Comparison of ENCODE assay signal across 8 cellular contexts in the genomic region with DNA sequence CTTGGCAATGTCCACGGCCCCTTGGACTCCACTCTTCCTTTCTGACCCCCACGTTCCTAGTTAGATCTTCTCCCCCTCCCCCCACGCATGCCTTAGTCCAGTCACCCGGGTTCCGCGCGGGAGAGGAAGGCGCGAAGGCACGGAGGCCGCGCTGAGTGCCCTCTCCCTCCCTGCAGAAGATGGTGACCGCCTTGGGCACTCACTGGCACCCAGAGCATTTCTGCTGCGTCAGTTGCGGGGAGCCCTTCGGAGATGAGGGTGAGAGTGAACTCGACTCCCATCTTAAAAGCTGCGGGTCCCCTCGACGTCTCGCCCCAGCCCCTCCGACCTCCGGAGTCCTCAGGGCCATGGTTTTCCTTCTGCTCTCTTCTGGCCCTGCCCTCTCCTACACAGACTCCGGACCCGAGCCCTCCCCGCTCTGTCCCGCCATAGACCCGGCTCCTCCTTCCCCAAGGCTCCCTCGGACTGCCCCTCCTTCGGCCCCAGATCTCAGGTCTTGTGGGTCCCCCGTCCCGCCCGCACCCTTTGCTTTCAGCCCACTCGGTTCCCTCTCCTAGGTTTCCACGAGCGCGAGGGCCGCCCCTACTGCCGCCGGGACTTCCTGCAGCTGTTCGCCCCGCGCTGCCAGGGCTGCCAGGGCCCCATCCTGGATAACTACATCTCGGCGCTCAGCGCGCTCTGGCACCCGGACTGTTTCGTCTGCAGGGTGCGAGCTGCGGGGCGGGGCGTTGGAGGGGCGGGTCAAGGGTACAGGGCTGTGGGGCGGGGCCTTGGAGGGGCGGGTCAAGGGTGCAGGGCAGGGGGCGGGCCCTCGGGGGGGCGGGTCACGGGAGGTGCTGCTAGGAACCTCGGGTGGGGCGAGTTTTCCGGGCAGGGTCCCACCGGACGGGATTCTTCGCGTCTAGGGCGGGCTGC. TPM values are rescaled to one million over a fixed set of nuclear protein-coding genes. Genes with fewer than 3 reads are reported as not detected.
DNase-seq lines count a peak whose midpoint lies in the region; ATAC-seq and TF ChIP-seq lines count a peak whose summit lies in the region.

No MANE protein-coding gene starts in this region.

- no peaks in the 10 kb centered on the region for H3K4me1 ChIP-seq in foreskin keratinocyte
- H3K4me1 ChIP-seq in upper lobe of left lung = peaks cover 14 to 47% (median 31%) of the 10 kb centered on the region in 4 donors

- H3K36me3 ChIP-seq in KOPT-K1 (ENCODE audit: insufficient read depth, low read length) = no peaks in the 10 kb centered on the region
- peaks cover 0 to 50% (median 14%) of the 10 kb centered on the region in 4 donors for H3K36me3 ChIP-seq in upper lobe of left lung

- DNase-seq in activated CD8-positive, alpha-beta memory T cell treated with anti-CD3 and anti-CD28 coated beads for 24 hours = peak; percentile 91
- DNase-seq in foreskin keratinocyte (peak in 1 of 2 donors; percentile 23), posterior vena cava (ENCODE audit: low spot score) (peak; percentile 94), upper lobe of left lung (peak; percentile 91 to 96), inferior parietal cortex (ENCODE audit: extremely low spot score) (no peak)

- no peak for TF ChIP-seq EP300 in upper lobe of left lung (IDR thresholded peaks at IDR 0.05)

- TF ChIP-seq CTCF in foreskin keratinocyte (conservative IDR thresholded peaks at IDR 0.05) (no peak), upper lobe of left lung (IDR thresholded peaks at IDR 0.05) (no peak)

- TF ChIP-seq POLR2A in upper lobe of left lung (IDR thresholded peaks at IDR 0.05) = peak in 1 of 4 donors; percentile 80

- ATAC-seq in GM19455 (IDR thresholded peaks at IDR 0.05; ENCODE audit: unreplicated experiment) (peak; percentile 62), foreskin keratinocyte (peak; percentile 58), upper lobe of left lung (ENCODE audit: low FRiP score in 2 of 2) (peak; percentile 76 to 82), HG03025 (IDR thresholded peaks at IDR 0.05; ENCODE audit: low FRiP score, unreplicated experiment) (no peak)

- H3K27me3 ChIP-seq in foreskin keratinocyte = peaks cover under 1% of the 10 kb centered on the region
- no peaks in the 10 kb centered on the region for H3K27me3 ChIP-seq in upper lobe of left lung

- H3K9me3 ChIP-seq in KOPT-K1 (ENCODE audit: insufficient read depth, low read length, poor library complexity, severe bottlenecking) (no peaks in the 10 kb centered on the region), upper lobe of left lung (no peaks in the 10 kb centered on the region)

- H3K27ac ChIP-seq in KOPT-K1 (ENCODE audit: low read depth, low read length, poor library complexity, severe bottlenecking) (peak overlapping the region; percentile 53), foreskin keratinocyte (no peak overlapping the region), upper lobe of left lung (peak overlapping the region; percentile 75 to 95 (median 84))

- peak overlapping the region; percentile 25 to 60 (median 51) for H3K4me3 ChIP-seq in upper lobe of left lung

- intact Hi-C loops in posterior vena cava (cut with DNase I) = loop anchor here in 1 of 2 donors (5.0 kb wide), 1 partner anchor 959 kb away; no protein-coding TSS in a partner anchor

- 32 to 66% methylated on average over 41 to 54 of the region's 68 CpGs for WGBS in upper lobe of left lung, 2 donors

RNA-seq across cellular contexts. Expression of gene TGFB1I1, which starts 4.6 kb away (rescaled TPM):
- total RNA-seq in foreskin keratinocyte (18.2 and 19.7 TPM in 2 replicates), posterior vena cava (100 to 1,000 TPM; 232 to 239 TPM), upper lobe of left lung (10 to 100 TPM; 21.0 to 62.8 (median 27.8) TPM)
- polyA plus RNA-seq in foreskin keratinocyte = 34.6 and 34.8 TPM in 2 replicates

RNA-seq across cellular contexts. Expression of gene SLC5A2, which starts 6.4 kb away (rescaled TPM):
- total RNA-seq in foreskin keratinocyte (0.04 TPM in 1 of 2 replicates, not detected in the other), posterior vena cava (under 1 TPM in 1 of 2 donors, not detected in 1; 0.33 TPM), upper lobe of left lung (1 to 10 TPM in 4 of 6 donors, under 1 TPM in 2; 0.84 to 3.3 (median 1.2) TPM)
- 0.17 and 0.19 TPM in 2 replicates for polyA plus RNA-seq in foreskin keratinocyte

RNA-seq across cellular contexts. Expression of gene ARMC5, which starts 17.3 kb away (rescaled TPM):
- total RNA-seq in foreskin keratinocyte (6.1 TPM in 2 replicates), posterior vena cava (1 to 10 TPM; 6.4 to 8.3 TPM), upper lobe of left lung (10 to 100 TPM in 5 of 6 donors, 1 to 10 TPM in 1; 6.6 to 18.9 (median 16.2) TPM)
- 6.4 and 6.9 TPM in 2 replicates for polyA plus RNA-seq in foreskin keratinocyte

RNA-seq across cellular contexts. Expression of gene RUSF1, which starts 31.6 kb away (rescaled TPM):
- total RNA-seq in foreskin keratinocyte (30.4 and 36.9 TPM in 2 replicates), posterior vena cava (10 to 100 TPM; 40.5 to 46.4 TPM), upper lobe of left lung (100 to 1,000 TPM in 1 of 6 donors, 10 to 100 TPM in 5; 46.8 to 132 (median 80.6) TPM)
- polyA plus RNA-seq in foreskin keratinocyte = 30.6 and 38.0 TPM in 2 replicates

RNA-seq across cellular contexts. Expression of gene ZNF843, which starts 34.0 kb away (rescaled TPM):
- total RNA-seq in foreskin keratinocyte = 0.03 and 0.04 TPM in 2 replicates
- 0.02 and 0.03 TPM in 2 replicates for polyA plus RNA-seq in foreskin keratinocyte
- 1 to 10 TPM; 1.0 to 1.9 TPM for total RNA-seq in posterior vena cava
- total RNA-seq in upper lobe of left lung = 1 to 10 TPM in 1 of 6 donors, under 1 TPM in 4, not detected in 1; 0.30 to 1.0 (median 0.77) TPM
